Comparison of ENCODE assay signal across 1 cellular context in genomic region chr14:74426202-74426582, GRCh38.
TF ChIP-seq lines count a peak whose summit lies in the region.

SYNDIG1L (minus strand) TSS chr14:74426210; CDS start chr14:74409744, 16,466 bp downstream.

TF ChIP-seq in HepG2, 621 proteins besides CTCF, POLR2A, EP300 and RAD21:
- TF ChIP-seq CCAR2 (optimal IDR thresholded peaks at IDR 0.05; ENCODE audit: low read depth, low read length) (no peak), XRCC5 (optimal IDR thresholded peaks at IDR 0.05; ENCODE audit: low read length) (no peak), ZNF263 (CRISPR knock-in tag; IDR thresholded peaks at IDR 0.05) (0 out of 2 replicates have a peak, but pooled peaks have one; percentile 29), ZNF687 (CRISPR knock-in tag; IDR thresholded peaks at IDR 0.05) (peak; percentile 5; the same call in 1 of the 2 replicates), ZNF354B (CRISPR knock-in tag; IDR thresholded peaks at IDR 0.05) (no peak), IRX3 (CRISPR knock-in tag; IDR thresholded peaks at IDR 0.05; ENCODE audit: borderline replicate concordance, low read depth) (0 out of 2 replicates have a peak, but pooled peaks have one; percentile 0), ZIK1 (CRISPR knock-in tag; IDR thresholded peaks at IDR 0.05; ENCODE audit: borderline replicate concordance, low read depth) (no peak)
